21 cellular contexts compared by ENCODE assay signal in genomic region chr2:131077966-131078365, GRCh38. TPM values are rescaled to one million over a fixed set of nuclear protein-coding genes. Genes with fewer than 3 reads are reported as not detected.
DNase-seq lines count a peak whose midpoint lies in the region; ATAC-seq, FAIRE-seq and TF ChIP-seq lines count a peak whose summit lies in the region.
"Had no signal": no experiment of that assay in that cellular context is flagged by ENCODE, and none has a peak within 500 bp of the region (broad histone marks: within the 10 kb centered on the region; RNA-seq: fewer than 3 reads in every experiment).

No MANE protein-coding gene starts in this region.

- intact Hi-C loops in left ventricle myocardium inferior (cut with micrococcal nuclease) = no loop called here
- intact Hi-C loops in right lobe of liver (cut with DNase I) = no loop called here
- intact Hi-C loops in pancreas (cut with DNase I) = no loop called here

- peaks cover 33% of the 10 kb centered on the region for H3K36me3 Mint-ChIP-seq in activated naive CD8-positive, alpha-beta T cell treated with anti-CD3 and anti-CD28 coated beads for 36 hours

- DNase-seq in left ventricle myocardium inferior (no peak), right atrium auricular region (ENCODE audit: low spot score) (no peak), right lobe of liver (no peak), substantia nigra (lab: John Stamatoyannopoulos, UW) (no peak), KG1 (lab: John Stamatoyannopoulos, UW) (no peak), pancreas (no peak), NCI-H2227 treated with DMSO at 0.1 percent for 48 hours (lab: John Stamatoyannopoulos, UW) (no peak)
- DNase-seq in activated naive CD8-positive, alpha-beta T cell treated with anti-CD3 and anti-CD28 coated beads for 36 hours = no peak
- DNase-seq: activated CD8-positive, alpha-beta memory T cell treated with anti-CD3 and anti-CD28 coated beads, Interleukin-2, amount 50 U/mL, for 48 hours; activated naive CD8-positive, alpha-beta T cell treated with anti-CD3 and anti-CD28 coated beads, Interleukin-2, amount 10 ng/mL, durations not matched to agents 7 days and 5 days; brain microvascular endothelial cell; CD4-positive, alpha-beta memory T cell; DMS79 treated with DMSO at 0.1 percent for 48 hours; erythroblast; kidney glomerular epithelial cell; NCI-H2029; tibial artery had no signal

- peaks cover 30% of the 10 kb centered on the region for H3K4me1 Mint-ChIP-seq in activated naive CD8-positive, alpha-beta T cell treated with anti-CD3 and anti-CD28 coated beads for 36 hours

- TF ChIP-seq CTCF in left ventricle myocardium inferior (IDR thresholded peaks at IDR 0.05; ENCODE audit: borderline replicate concordance) (no peak), right atrium auricular region (IDR thresholded peaks at IDR 0.05) (no peak), right lobe of liver (IDR thresholded peaks at IDR 0.05) (no peak), pancreas (IDR thresholded peaks at IDR 0.05) (no peak)

- TF ChIP-seq POLR2A in right lobe of liver (IDR thresholded peaks at IDR 0.05) = no peak

- H3K4me1 ChIP-seq in left ventricle myocardium inferior (peaks cover 74% of the 10 kb centered on the region), right atrium auricular region (peaks cover 0 to 32% of the 10 kb centered on the region in 2 donors), right lobe of liver (peaks cover 0 to 75% (median 29%) of the 10 kb centered on the region in 4 donors), pancreas (peaks cover 6 to 19% (median 7%) of the 10 kb centered on the region in 3 donors)

- H3K27me3 Mint-ChIP-seq in activated naive CD8-positive, alpha-beta T cell treated with anti-CD3 and anti-CD28 coated beads for 36 hours = no peaks in the 10 kb centered on the region
- H3K27me3 Mint-ChIP-seq: activated naive CD8-positive, alpha-beta T cell treated with anti-CD3 and anti-CD28 coated beads, Interleukin-2, amount 10 ng/mL, durations not matched to agents 7 days and 5 days; CD4-positive, alpha-beta memory T cell had no signal

- peak overlapping the region; percentile 20 for H3K27ac Mint-ChIP-seq in activated naive CD8-positive, alpha-beta T cell treated with anti-CD3 and anti-CD28 coated beads for 36 hours
- H3K27ac Mint-ChIP-seq: activated naive CD8-positive, alpha-beta T cell treated with anti-CD3 and anti-CD28 coated beads, Interleukin-2, amount 10 ng/mL, durations not matched to agents 7 days and 5 days had no signal

- no peaks in the 10 kb centered on the region for H3K9me3 Mint-ChIP-seq in activated naive CD8-positive, alpha-beta T cell treated with anti-CD3 and anti-CD28 coated beads for 36 hours
- H3K9me3 Mint-ChIP-seq: activated naive CD8-positive, alpha-beta T cell treated with anti-CD3 and anti-CD28 coated beads, Interleukin-2, amount 10 ng/mL, durations not matched to agents 7 days and 5 days had no signal

- no peak overlapping the region for H3K4me3 Mint-ChIP-seq in activated naive CD8-positive, alpha-beta T cell treated with anti-CD3 and anti-CD28 coated beads for 36 hours
- H3K4me3 Mint-ChIP-seq: activated naive CD8-positive, alpha-beta T cell treated with anti-CD3 and anti-CD28 coated beads, Interleukin-2, amount 10 ng/mL, durations not matched to agents 7 days and 5 days had no signal

- H3K36me3 ChIP-seq in left ventricle myocardium inferior = peaks cover 80% of the 10 kb centered on the region
- peaks cover 73% of the 10 kb centered on the region for H3K36me3 ChIP-seq in right atrium auricular region
- H3K36me3 ChIP-seq in right lobe of liver = peaks cover 0 to 40% (median 9%) of the 10 kb centered on the region in 4 donors
- H3K36me3 ChIP-seq in pancreas = peaks cover 0 to 34% (median 12%) of the 10 kb centered on the region in 3 donors

- WGBS in right lobe of liver (ENCODE audit: insufficient coverage, low coverage, low lambda C conversion rate, missing lambda C conversion rate) = 78% methylated on average over 3 of the region's 3 CpGs
- 64 to 66% methylated on average over 3 of the region's 3 CpGs for WGBS in pancreas, 2 donors

- H3K27me3 ChIP-seq in left ventricle myocardium inferior (ENCODE audit: low read depth) = no peaks in the 10 kb centered on the region
- no peaks in the 10 kb centered on the region for H3K27me3 ChIP-seq in right atrium auricular region
- no peaks in the 10 kb centered on the region for H3K27me3 ChIP-seq in right lobe of liver
- H3K27me3 ChIP-seq in pancreas = no peaks in the 10 kb centered on the region
- H3K27me3 ChIP-seq: brain microvascular endothelial cell, gastroesophageal sphincter, tibial artery had no signal

- ATAC-seq in right lobe of liver (no peak), pancreas (no peak)
- ATAC-seq: gastroesophageal sphincter had no signal

- H3K27ac ChIP-seq in left ventricle myocardium inferior (replicated peaks) = peak overlapping the region; percentile 20
- no peak overlapping the region for H3K27ac ChIP-seq in right atrium auricular region
- H3K27ac ChIP-seq in right lobe of liver = peak overlapping the region; percentile 67 to 89 (median 72)
- peak overlapping the region; percentile 58 for H3K27ac ChIP-seq in substantia nigra (ENCODE audit: low read depth, low read length, poor library complexity, severe bottlenecking)
- no peak overlapping the region for H3K27ac ChIP-seq in pancreas
- H3K27ac ChIP-seq: brain microvascular endothelial cell, coronary artery, gastroesophageal sphincter, KMS-11, RWPE1, tibial artery had no signal

- FAIRE-seq in pancreas (lab: Jason Lieb, UNC) = no peak

- no peak overlapping the region for H3K4me3 ChIP-seq in left ventricle myocardium inferior
- H3K4me3 ChIP-seq in right atrium auricular region = no peak overlapping the region
- no peak overlapping the region for H3K4me3 ChIP-seq in right lobe of liver
- H3K4me3 ChIP-seq in pancreas = no peak overlapping the region
- H3K4me3 ChIP-seq: coronary artery, gastroesophageal sphincter, tibial artery had no signal

- H3K9me3 ChIP-seq in left ventricle myocardium inferior (replicated peaks) (no peaks in the 10 kb centered on the region), right atrium auricular region (no peaks in the 10 kb centered on the region), right lobe of liver (no peaks in the 10 kb centered on the region), pancreas (no peaks in the 10 kb centered on the region)
- H3K9me3 ChIP-seq: gastroesophageal sphincter, tibial artery had no signal

RNA-seq across cellular contexts. Expression of gene FAM168B, which starts 15.3 kb away (rescaled TPM):
- total RNA-seq in left ventricle myocardium inferior (90.5 TPM), right atrium auricular region (100 to 1,000 TPM in 1 of 2 donors, 10 to 100 TPM in 1; 97.8 to 124 TPM), right lobe of liver (10 to 100 TPM; 28.1 to 69.7 (median 33.9) TPM), pancreas (10 to 100 TPM; 26.2 to 37.2 (median 35.6) TPM)
- 10 to 100 TPM; 83.4 to 88.2 TPM for total RNA-seq in activated naive CD8-positive, alpha-beta T cell treated with anti-CD3 and anti-CD28 coated beads for 36 hours
- polyA plus RNA-seq in pancreas = 10 to 100 TPM; 11.0 to 17.1 TPM

RNA-seq across cellular contexts. Expression of gene PLEKHB2, which starts 27.2 kb away (rescaled TPM):
- total RNA-seq in left ventricle myocardium inferior = 42.9 TPM
- 10 to 100 TPM; 40.5 to 44.8 TPM for total RNA-seq in right atrium auricular region
- total RNA-seq in activated naive CD8-positive, alpha-beta T cell treated with anti-CD3 and anti-CD28 coated beads for 36 hours = 10 to 100 TPM; 42.4 to 43.2 TPM
- 10 to 100 TPM in 4 of 6 experiments, 1 to 10 TPM in 2; 8.9 to 22.3 (median 17.5) TPM for total RNA-seq in right lobe of liver
- total RNA-seq in pancreas = 10 to 100 TPM in 5 of 6 donors, 1 to 10 TPM in 1; 8.3 to 28.3 (median 18.6) TPM
- polyA plus RNA-seq in pancreas = 10 to 100 TPM in 1 of 2 donors, 1 to 10 TPM in 1; 7.8 to 20.4 TPM

Comparison
In these comparisons a context has a peak if more than half of its experiments do, and no peak if none do; other contexts are left out.
1. H3K27ac ChIP-seq: peak in left ventricle myocardium inferior (single experiment), right lobe of liver (3 of 3) and substantia nigra (single experiment); none in right atrium auricular region (0 of 2) and pancreas (0 of 4).